1 cellular context compared by ENCODE assay signal in the genomic region with DNA sequence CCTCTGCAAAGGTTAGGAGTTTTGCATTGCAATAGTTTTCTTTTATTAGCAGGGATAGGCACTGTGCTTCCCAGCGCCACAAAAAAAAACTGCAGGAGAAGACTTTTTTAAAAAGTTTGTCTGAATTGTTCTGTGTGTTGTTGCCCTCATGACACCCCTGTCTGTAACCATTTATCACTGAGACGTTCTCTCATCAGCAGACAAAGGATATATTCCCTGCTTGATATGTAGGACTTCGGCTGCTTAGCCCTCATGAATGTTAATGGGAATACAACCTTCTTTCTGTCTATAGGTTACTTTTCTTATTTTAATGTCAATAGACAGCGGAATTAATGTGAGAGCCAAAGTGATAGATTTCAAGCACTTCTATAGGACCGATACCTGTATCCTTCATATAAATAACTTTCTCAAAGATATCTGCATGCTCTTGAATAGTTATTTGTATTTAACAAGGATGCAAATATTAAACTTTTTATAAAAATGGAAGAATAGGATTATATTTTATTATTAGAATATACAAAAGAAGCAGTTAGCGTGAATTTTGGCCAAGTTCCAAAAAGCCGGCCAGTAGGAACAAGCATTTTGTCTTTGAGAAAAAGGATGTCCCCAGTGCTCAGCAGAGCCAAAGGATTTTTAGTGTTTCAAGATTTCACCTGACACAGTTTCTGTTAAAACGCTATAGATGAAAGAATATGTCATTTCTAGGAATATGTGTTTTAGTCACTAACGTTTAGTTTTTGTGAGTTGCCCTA.
TF ChIP-seq lines count a peak whose summit lies in the region.

No MANE protein-coding gene starts in this region.

TF ChIP-seq in H1, 55 proteins besides CTCF, POLR2A, EP300 and RAD21:
- TF ChIP-seq POU5F1 (IDR thresholded peaks at IDR 0.05; ENCODE audit: low read depth, low read length) (no peak), USF2 (IDR thresholded peaks at IDR 0.05; ENCODE audit: low read length) (no peak), RFX5 (IDR thresholded peaks at IDR 0.05; ENCODE audit: borderline replicate concordance, low read depth, low read length) (no peak), YY1 (IDR thresholded peaks at IDR 0.05; ENCODE audit: low read depth, low read length) (no peak), BACH1 (IDR thresholded peaks at IDR 0.05; ENCODE audit: low read length) (no peak), CEBPB (IDR thresholded peaks at IDR 0.05; ENCODE audit: low read depth, low read length) (no peak), ZNF274 (IDR thresholded peaks at IDR 0.05; ENCODE audit: borderline replicate concordance, extremely low read depth, low read length) (no peak), SIRT6 (IDR thresholded peaks at IDR 0.05; ENCODE audit: low read length) (no peak), EGR1 (IDR thresholded peaks at IDR 0.05; ENCODE audit: borderline replicate concordance, low read depth, low read length) (no peak), KDM4A (IDR thresholded peaks at IDR 0.05; ENCODE audit: low read depth, low read length, severe bottlenecking) (no peak), SAP30 (IDR thresholded peaks at IDR 0.05; ENCODE audit: insufficient read depth, insufficient replicate concordance, low read length) (no peak), TBP (IDR thresholded peaks at IDR 0.05; ENCODE audit: low read depth, low read length) (no peak), CHD2 (IDR thresholded peaks at IDR 0.05; ENCODE audit: low read length) (no peak), SRF (IDR thresholded peaks at IDR 0.05; ENCODE audit: low read depth, low read length) (no peak)
